8 cellular contexts compared by ENCODE assay signal in genomic region chr1:244599937-244600350, GRCh38. TPM values are rescaled to one million over a fixed set of nuclear protein-coding genes. Genes with fewer than 3 reads are reported as not detected.
DNase-seq lines count a peak whose midpoint lies in the region; ATAC-seq, FAIRE-seq and TF ChIP-seq lines count a peak whose summit lies in the region.

No MANE protein-coding gene starts in this region.

- H3K9me3 Mint-ChIP-seq in astrocyte (ENCODE audit: unreplicated experiment): no peaks in the 10 kb centered on the region

- H3K27me3 ChIP-seq in Panc1 (ENCODE audit: control insufficient read depth, insufficient read depth, low read length) (no peaks in the 10 kb centered on the region), astrocyte (ENCODE audit: insufficient read depth, low read length) (no peaks in the 10 kb centered on the region)

- H3K27ac ChIP-seq in Panc1 (ENCODE audit: low read length): no peak overlapping the region
- peak overlapping the region; percentile 81 for H3K27ac ChIP-seq in astrocyte (ENCODE audit: low read depth, low read length)

- no peaks in the 10 kb centered on the region for H3K79me2 ChIP-seq in astrocyte (ENCODE audit: insufficient read depth, low read length)

- TF ChIP-seq CTCF in Panc1 (IDR thresholded peaks at IDR 0.05) (no peak), astrocyte (IDR thresholded peaks at IDR 0.05; ENCODE audit: insufficient read depth, low read depth, low read length) (no peak)

- peak overlapping the region in 1 of 2 experiments; percentile 38; a peak in 3 of 4 replicates for H3K4me3 ChIP-seq in Panc1 (ENCODE audit: low read depth in 2 of 2, low read length in 2 of 2)
- H3K4me3 ChIP-seq in astrocyte (ENCODE audit: insufficient read depth, low read depth, low read length): peak overlapping the region; percentile 52

- peak overlapping the region; percentile 12 for H2AFZ ChIP-seq in astrocyte (ENCODE audit: low read depth, low read length)

- no TSS peak for BruUV-seq in Panc1 (replicated peaks; lab: Mats Ljungman, UMichigan)

- H3K36me3 ChIP-seq in Panc1 (ENCODE audit: control insufficient read depth, insufficient read depth, low read length): no peaks in the 10 kb centered on the region
- H3K36me3 ChIP-seq in astrocyte (ENCODE audit: insufficient read depth, low read length): no peaks in the 10 kb centered on the region

- peak overlapping the region; percentile 85 for H3K4me2 ChIP-seq in astrocyte (ENCODE audit: low read length)

- in situ Hi-C loops in Panc1 (cut with HindIII; ENCODE audit: low pct_unique_long_range_greater_than_20kb, low sequenced_read_pairs): no loop called here

- POLR2A ChIA-PET in Panc1 (lab: Charles Lee): no interaction called here

- H3K36me3 Mint-ChIP-seq in astrocyte (ENCODE audit: low read depth, unreplicated experiment): peaks cover 2% of the 10 kb centered on the region

- H3K4me3 Mint-ChIP-seq in astrocyte (ENCODE audit: unreplicated experiment): no peak overlapping the region

- H3K27me3 Mint-ChIP-seq in astrocyte (ENCODE audit: low read depth, unreplicated experiment): peaks cover 6% of the 10 kb centered on the region

- no peaks in the 10 kb centered on the region for H4K20me1 ChIP-seq in astrocyte (ENCODE audit: insufficient read depth, low read length)

- ATAC-seq in GM18519 (IDR thresholded peaks at IDR 0.05; ENCODE audit: low FRiP score, unreplicated experiment) (peak; percentile 98), HG02798 (IDR thresholded peaks at IDR 0.05; ENCODE audit: poor library complexity, unreplicated experiment) (peak; percentile 88), Panc1 (peak; percentile 85)

- peak; percentile 87 for FAIRE-seq in astrocyte (lab: Jason Lieb, UNC)

- peaks cover 14% of the 10 kb centered on the region for H3K4me1 Mint-ChIP-seq in astrocyte (ENCODE audit: low read depth, unreplicated experiment)

- DNase-seq in Panc1 (ENCODE audit: low read depth, low spot score) (peak; percentile 89), astrocyte (ENCODE audit: low read depth) (peak; percentile 95), non-pigmented ciliary epithelial cell (ENCODE audit: low read depth) (peak; percentile 91), NCI-H1417 (lab: John Stamatoyannopoulos, UW) (no peak), NCI-H345 (lab: John Stamatoyannopoulos, UW) (no peak), cerebellum (ENCODE audit: low spot score) (no peak)

- CTCF ChIA-PET in Panc1 (lab: Charles Lee): interaction anchor here (0.9 kb wide), 1 partner anchor 202 kb away, joined by 4 read pairs; no protein-coding TSS in a partner anchor

- H3K4me1 ChIP-seq in Panc1 (ENCODE audit: control insufficient read depth, insufficient read depth, low read length) (peaks cover 5% of the 10 kb centered on the region; the same call in 1 of the 2 replicates), astrocyte (ENCODE audit: insufficient read depth, low read length) (peaks cover 11% of the 10 kb centered on the region)

- H3K9me3 ChIP-seq in Panc1 (ENCODE audit: control insufficient read depth, insufficient read depth, low read depth, low read length): no peaks in the 10 kb centered on the region
- no peaks in the 10 kb centered on the region for H3K9me3 ChIP-seq in astrocyte (ENCODE audit: insufficient read depth, low read depth, low read length)

- H3K9ac ChIP-seq in astrocyte (ENCODE audit: low read length): peak overlapping the region; percentile 88

- peak overlapping the region; percentile 78 for H3K27ac Mint-ChIP-seq in astrocyte (ENCODE audit: unreplicated experiment)

- intact Hi-C loops in Panc1 (cut with micrococcal nuclease; ENCODE audit: unreplicated experiment): no loop called here

RNA-seq across cellular contexts. Expression of gene DESI2, which starts 53.0 kb away (rescaled TPM):
- total RNA-seq in Panc1 (2021; ENCODE audit: unreplicated experiment): 53.9 TPM
- 22.1 TPM for polyA plus RNA-seq in Panc1 (2012; ENCODE audit: insufficient read length)
- 49.1 and 49.2 TPM in 2 replicates for total RNA-seq in astrocyte
- 41.3 TPM for total RNA-seq in cerebellum

Comparison
In these comparisons a context has a peak if more than half of its experiments do, and no peak if none do; other contexts are left out.
1. DNase-seq: peak in Panc1 (single experiment), astrocyte (single experiment) and non-pigmented ciliary epithelial cell (single experiment); none in NCI-H1417 (0 of 3), NCI-H345 (single experiment) and cerebellum (single experiment).
2. Peak in every context shown above with its lines, with median percentiles within 50 percentile points of each other: ATAC-seq.